Comparison of ENCODE assay signal across 8 cellular contexts in genomic region chr1:53328009-53328489, GRCh38. TPM values are rescaled to one million over a fixed set of nuclear protein-coding genes. Genes with fewer than 3 reads are reported as not detected.
DNase-seq lines count a peak whose midpoint lies in the region; ATAC-seq lines count a peak whose summit lies in the region.

Gene LRP8 (minus strand): TSS chr1:53328070. CDS start chr1:53327912, 158 bp downstream.

- peak within 1 kb of the TSS; percentile 72 for H3K4me3 ChIP-seq in ectodermal cell (ENCODE audit: insufficient read depth, low read depth, low read length)

- no peaks in the 10 kb centered on the region for H3K4me1 ChIP-seq in ectodermal cell (ENCODE audit: control insufficient read depth, insufficient read depth, low read length)

- peaks cover 9% of the 10 kb centered on the region for H3K27me3 ChIP-seq in ectodermal cell (ENCODE audit: control insufficient read depth, insufficient read depth, low read length, poor library complexity, severe bottlenecking)

- POLR2A ChIA-PET in activated CD4-positive, alpha-beta memory T cell treated with anti-CD3 and anti-CD28 coated beads for 36 hours (lab: Charles Lee), result no interaction called here

- peak within 1 kb of the TSS; percentile 62 for H3K27ac ChIP-seq in ectodermal cell (ENCODE audit: insufficient read depth, low read depth, low read length, poor library complexity, severe bottlenecking)

- no peaks in the 10 kb centered on the region for H3K27me3 Mint-ChIP-seq in activated CD4-positive, alpha-beta memory T cell treated with anti-CD3 and anti-CD28 coated beads for 36 hours
- H3K27me3 Mint-ChIP-seq in memory B cell, result no peaks in the 10 kb centered on the region

- peaks cover 21% of the 10 kb centered on the region for H3K36me3 Mint-ChIP-seq in activated CD4-positive, alpha-beta memory T cell treated with anti-CD3 and anti-CD28 coated beads for 36 hours
- H3K36me3 Mint-ChIP-seq in memory B cell, result no peaks in the 10 kb centered on the region

- intact Hi-C loops in activated CD4-positive, alpha-beta memory T cell treated with anti-CD3 and anti-CD28 coated beads for 36 hours (cut with micrococcal nuclease), result loop anchor here (1.0 to 5.0 kb wide), 3 partner anchors 40 to 619 kb away; partner anchors contain the start of genes CPT2, IFT25 and LRRC42

- WGBS in ectodermal cell, 2 experiments, result 0% methylated on average over 50 of the region's 50 CpGs

- no peaks in the 10 kb centered on the region for H3K9me3 ChIP-seq in ectodermal cell (ENCODE audit: control insufficient read depth, low read length)

- DNase-seq in A172 (ENCODE audit: low spot score) (peak; percentile 25), NCI-H526 treated with DMSO at 0.1 percent for 48 hours (lab: John Stamatoyannopoulos, UW) (peak; percentile 27), memory B cell (ENCODE audit: low spot score in 2 of 2) (peak; percentile 58 to 70)
- DNase-seq in activated CD4-positive, alpha-beta memory T cell treated with anti-CD3 and anti-CD28 coated beads for 36 hours, result peak; percentile 86
- DNase-seq in stimulated activated CD8-positive, alpha-beta memory T cell treated with anti-CD3 and anti-CD28 coated beads, Interleukin-15, amount 100 ng/mL, for 1 hour (ENCODE audit: low read depth), result peak; percentile 46

- peaks cover 19% of the 10 kb centered on the region for H3K4me1 Mint-ChIP-seq in activated CD4-positive, alpha-beta memory T cell treated with anti-CD3 and anti-CD28 coated beads for 36 hours (ENCODE audit: low read depth)
- peaks cover 13% of the 10 kb centered on the region for H3K4me1 Mint-ChIP-seq in memory B cell

- H3K27ac Mint-ChIP-seq in activated CD4-positive, alpha-beta memory T cell treated with anti-CD3 and anti-CD28 coated beads for 36 hours, result peak within 1 kb of the TSS; percentile 97
- H3K27ac Mint-ChIP-seq in memory B cell, result peak within 1 kb of the TSS; percentile 81

- CTCF ChIA-PET in activated CD4-positive, alpha-beta memory T cell treated with anti-CD3 and anti-CD28 coated beads for 36 hours (lab: Charles Lee), result no interaction called here

- no peaks in the 10 kb centered on the region for H3K36me3 ChIP-seq in ectodermal cell (ENCODE audit: control insufficient read depth, insufficient read depth, low read length)

- H3K4me3 Mint-ChIP-seq in activated CD4-positive, alpha-beta memory T cell treated with anti-CD3 and anti-CD28 coated beads for 36 hours, result peak within 1 kb of the TSS; percentile 95
- peak within 1 kb of the TSS; percentile 99 for H3K4me3 Mint-ChIP-seq in memory B cell

- ATAC-seq in GM18867 (IDR thresholded peaks at IDR 0.05; ENCODE audit: unreplicated experiment) (peak; percentile 43), HG03108 (IDR thresholded peaks at IDR 0.05; ENCODE audit: unreplicated experiment) (peak; percentile 31), memory B cell (ENCODE audit: low read depth) (peak; percentile 59)

- H3K9me3 Mint-ChIP-seq in activated CD4-positive, alpha-beta memory T cell treated with anti-CD3 and anti-CD28 coated beads for 36 hours, result no peaks in the 10 kb centered on the region
- no peaks in the 10 kb centered on the region for H3K9me3 Mint-ChIP-seq in memory B cell

RNA-seq across cellular contexts. Expression of gene LRP8, which starts in this region (rescaled TPM):
- total RNA-seq in A172 (2014; rRNA removed; shearing (Covaris generic)), result 19.3 and 27.6 TPM in 2 replicates
- total RNA-seq in activated CD4-positive, alpha-beta memory T cell treated with anti-CD3 and anti-CD28 coated beads for 36 hours, result 10 to 100 TPM; 38.6 to 38.8 TPM
- polyA plus RNA-seq in ectodermal cell (2013, experiment 1 of 4), result 18.8 TPM
- 11.7 TPM for polyA plus RNA-seq in ectodermal cell (2013, experiment 2 of 4)
- 13.1 TPM for polyA plus RNA-seq in ectodermal cell (2013, experiment 3 of 4)
- polyA plus RNA-seq in ectodermal cell (2013, experiment 4 of 4), result 11.6 TPM

Comparison
In these comparisons a context has a peak if more than half of its experiments do, and no peak if none do; other contexts are left out.
1. Peak in every context shown above with its lines: DNase-seq, ATAC-seq, H3K4me3 ChIP-seq and H3K27ac ChIP-seq.
2. DNase-seq: peak in every context shown above with its lines; median percentile 86 in activated CD4-positive, alpha-beta memory T cell treated with anti-CD3 and anti-CD28 coated beads for 36 hours; 64 in memory B cell; 46 in stimulated activated CD8-positive, alpha-beta memory T cell treated with anti-CD3 and anti-CD28 coated beads, Interleukin-15, amount 100 ng/mL, for 1 hour; 27 in NCI-H526 treated with DMSO at 0.1 percent for 48 hours; 25 in A172.